In the genomic region with DNA sequence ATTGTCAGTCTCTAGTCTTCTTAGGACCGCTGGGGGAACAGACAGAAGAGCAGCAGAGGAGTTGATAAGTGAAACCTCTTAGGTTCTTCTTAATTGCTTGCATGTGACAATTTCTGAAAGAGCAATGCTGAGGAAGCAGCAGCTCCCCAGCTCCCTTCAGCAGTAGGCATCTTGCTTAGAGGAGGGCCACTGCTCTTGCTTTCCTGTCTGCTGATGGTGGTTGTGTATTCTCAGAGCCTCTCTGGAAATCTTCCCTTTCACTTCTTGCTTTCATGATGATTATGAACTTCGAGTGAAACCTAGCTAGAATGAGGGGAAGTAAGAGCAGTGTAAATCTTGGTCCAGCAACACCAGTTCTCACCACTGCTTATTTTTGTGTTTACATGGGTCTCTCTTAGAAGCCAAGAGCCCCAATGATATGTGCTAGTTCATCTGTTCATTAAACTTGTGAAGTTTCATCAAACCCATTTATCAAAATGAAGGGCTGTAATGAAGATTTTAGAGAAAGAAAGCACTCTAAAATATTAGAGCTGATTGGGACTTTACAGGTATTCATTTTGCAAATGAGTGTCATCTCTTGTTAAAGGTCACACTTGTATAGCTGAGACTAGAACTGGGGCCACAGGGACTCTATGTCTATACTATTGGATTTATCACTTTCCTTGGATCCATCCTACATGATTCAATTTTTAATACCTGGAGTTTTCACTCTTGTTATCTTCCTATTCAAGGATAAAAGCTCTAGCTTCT, we compare ENCODE assay signal across 8 cellular contexts.
DNase-seq lines count a peak whose midpoint lies in the region; ATAC-seq and TF ChIP-seq lines count a peak whose summit lies in the region.

No MANE protein-coding gene starts in this region.

- no peaks in the 10 kb centered on the region for H3K9me3 ChIP-seq in Peyer's patch

- H3K27me3 ChIP-seq in Peyer's patch: no peaks in the 10 kb centered on the region

- DNase-seq in activated T-cell treated with anti-CD3 and anti-CD28 coated beads, Interleukin-2, amount 50 U/mL, for 4 hours: no peak
- no peak for DNase-seq in activated T-cell treated with anti-CD3 and anti-CD28 coated beads, Interleukin-2, amount 50 U/mL, for 1 hour
- peak in 2 of 3 donors; percentile 52 to 75 for DNase-seq in Peyer's patch
- peak; percentile 71 for DNase-seq in stimulated activated naive B cell treated with anti-CD40 and anti-IgM and Interleukin-4, amounts not matched to agents 10 μg/mL and 1 μg/mL and 100 μg/mL, for 72 hours
- no peak for DNase-seq in SHP77 (lab: John Stamatoyannopoulos, UW)
- DNase-seq in AG20443 (ENCODE audit: low spot score): no peak
- DNase-seq in NCI-H1092 (lab: John Stamatoyannopoulos, UW): no peak

- H3K9me3 Mint-ChIP-seq in activated T-cell treated with anti-CD3 and anti-CD28 coated beads, Interleukin-2, amount 50 U/mL, for 4 hours: peaks cover 10% of the 10 kb centered on the region
- H3K9me3 Mint-ChIP-seq in stimulated activated naive B cell treated with anti-CD40 and anti-IgM and Interleukin-4, amounts not matched to agents 10 μg/mL and 1 μg/mL and 100 μg/mL, for 72 hours: peaks cover 6 to 14% of the 10 kb centered on the region in 2 donors

- no peak overlapping the region for H3K4me3 Mint-ChIP-seq in activated T-cell treated with anti-CD3 and anti-CD28 coated beads, Interleukin-2, amount 50 U/mL, for 4 hours
- H3K4me3 Mint-ChIP-seq in stimulated activated naive B cell treated with anti-CD40 and anti-IgM and Interleukin-4, amounts not matched to agents 10 μg/mL and 1 μg/mL and 100 μg/mL, for 72 hours: peak overlapping the region in 1 of 2 donors; percentile 57

- peak; percentile 81 to 82 for ATAC-seq in activated T-cell treated with anti-CD3 and anti-CD28 coated beads, Interleukin-2, amount 50 U/mL, for 4 hours
- peak; percentile 98 for ATAC-seq in HG02884 (IDR thresholded peaks at IDR 0.05; ENCODE audit: unreplicated experiment)
- ATAC-seq in stimulated activated naive B cell treated with anti-CD40 and anti-IgM and Interleukin-4, amounts not matched to agents 10 μg/mL and 1 μg/mL and 100 μg/mL, for 72 hours (replicated peaks): peak; percentile 92

- H3K27ac ChIP-seq in Peyer's patch: peak overlapping the region in 2 of 4 donors; percentile 61 to 66

- peaks cover 0 to 21% (median 4%) of the 10 kb centered on the region in 4 donors for H3K4me1 ChIP-seq in Peyer's patch

- H3K36me3 ChIP-seq in Peyer's patch: no peaks in the 10 kb centered on the region

- no peak for TF ChIP-seq CTCF in Peyer's patch (IDR thresholded peaks at IDR 0.05)

- no peaks in the 10 kb centered on the region for H3K27me3 Mint-ChIP-seq in activated T-cell treated with anti-CD3 and anti-CD28 coated beads, Interleukin-2, amount 50 U/mL, for 4 hours (ENCODE audit: low read depth)
- H3K27me3 Mint-ChIP-seq in stimulated activated naive B cell treated with anti-CD40 and anti-IgM and Interleukin-4, amounts not matched to agents 10 μg/mL and 1 μg/mL and 100 μg/mL, for 72 hours: no peaks in the 10 kb centered on the region

- H3K27ac Mint-ChIP-seq in stimulated activated naive B cell treated with anti-CD40 and anti-IgM and Interleukin-4, amounts not matched to agents 10 μg/mL and 1 μg/mL and 100 μg/mL, for 72 hours: peak overlapping the region; percentile 93

- peaks cover 10% of the 10 kb centered on the region for H3K36me3 Mint-ChIP-seq in activated T-cell treated with anti-CD3 and anti-CD28 coated beads, Interleukin-2, amount 50 U/mL, for 4 hours (ENCODE audit: insufficient read depth)
- peaks cover 24 to 25% of the 10 kb centered on the region in 2 donors for H3K36me3 Mint-ChIP-seq in stimulated activated naive B cell treated with anti-CD40 and anti-IgM and Interleukin-4, amounts not matched to agents 10 μg/mL and 1 μg/mL and 100 μg/mL, for 72 hours

- TF ChIP-seq POLR2A in Peyer's patch (IDR thresholded peaks at IDR 0.05): no peak

- H3K4me1 Mint-ChIP-seq in activated T-cell treated with anti-CD3 and anti-CD28 coated beads, Interleukin-2, amount 50 U/mL, for 4 hours (ENCODE audit: low read depth): peaks cover 75% of the 10 kb centered on the region
- peaks cover 59 to 87% of the 10 kb centered on the region in 2 donors for H3K4me1 Mint-ChIP-seq in stimulated activated naive B cell treated with anti-CD40 and anti-IgM and Interleukin-4, amounts not matched to agents 10 μg/mL and 1 μg/mL and 100 μg/mL, for 72 hours

- no peak overlapping the region for H3K4me3 ChIP-seq in Peyer's patch

Comparison
In these comparisons a context has a peak if more than half of its experiments do, and no peak if none do; other contexts are left out.
1. DNase-seq: peak in Peyer's patch (2 of 3) and stimulated activated naive B cell treated with anti-CD40 and anti-IgM and Interleukin-4, amounts not matched to agents 10 μg/mL and 1 μg/mL and 100 μg/mL, for 72 hours (single experiment); none in activated T-cell treated with anti-CD3 and anti-CD28 coated beads, Interleukin-2, amount 50 U/mL, for 4 hours (single experiment), activated T-cell treated with anti-CD3 and anti-CD28 coated beads, Interleukin-2, amount 50 U/mL, for 1 hour (single experiment), SHP77 (0 of 2), AG20443 (single experiment) and NCI-H1092 (single experiment).
2. Peak in every context shown above with its lines, with median percentiles within 50 percentile points of each other: ATAC-seq.